ENCODE assay signal across 8 cellular contexts in genomic region chr3:69542265-69543079, GRCh38.
DNase-seq lines count a peak whose midpoint lies in the region; ATAC-seq, FAIRE-seq and TF ChIP-seq lines count a peak whose summit lies in the region.

No MANE protein-coding gene starts in this region.

- no peak for TF ChIP-seq POLR2A in HepG2 (IDR thresholded peaks at IDR 0.05; ENCODE audit: insufficient read depth in 1 of 2, low read depth in 2 of 2, low read length in 2 of 2)

- H3K36me3 ChIP-seq in liver (ENCODE audit: control insufficient read depth in 4 of 4, insufficient read depth in 3 of 4, low read depth in 1 of 4, low read length in 3 of 4) (no peaks in the 10 kb centered on the region), HepG2 (replicated peaks in 1 of 2; ENCODE audit: control insufficient read depth in 1 of 2, insufficient read depth in 2 of 2, low read length in 2 of 2) (no peaks in the 10 kb centered on the region), aorta (ENCODE audit: control insufficient read depth in 1 of 2, insufficient read depth in 2 of 2, low read length in 1 of 2) (no peaks in the 10 kb centered on the region)

- H3K9ac ChIP-seq in liver (ENCODE audit: low read depth in 1 of 2, low read length in 2 of 2) (no peak overlapping the region), HepG2 (ENCODE audit: insufficient read depth, low read depth, low read length) (no peak overlapping the region)

- no peak overlapping the region for H3K4me2 ChIP-seq in HepG2 (ENCODE audit: low read depth, low read length)

- H3K4me1 Mint-ChIP-seq in activated T-cell treated with anti-CD3 and anti-CD28 coated beads, Interleukin-2, amount 50 U/mL, for 24 hours (ENCODE audit: low read depth): peaks cover 9% of the 10 kb centered on the region

- H3K9me3 ChIP-seq in liver (ENCODE audit: control insufficient read depth in 4 of 4, low read length in 3 of 4) (no peaks in the 10 kb centered on the region), HepG2 (ENCODE audit: low read length) (no peaks in the 10 kb centered on the region), mononuclear cell (ENCODE audit: low read depth, low read length) (no peaks in the 10 kb centered on the region), aorta (ENCODE audit: control insufficient read depth, low read length) (peaks cover 1% of the 10 kb centered on the region)

- H3K36me3 Mint-ChIP-seq in activated T-cell treated with anti-CD3 and anti-CD28 coated beads, Interleukin-2, amount 50 U/mL, for 24 hours (ENCODE audit: low read depth): no peaks in the 10 kb centered on the region

- H3K4me1 ChIP-seq in liver (ENCODE audit: control insufficient read depth in 4 of 4, insufficient read depth in 4 of 4, low read length in 3 of 4) (peaks cover 11 to 17% (median 16%) of the 10 kb centered on the region in 4 donors), HepG2 (ENCODE audit: insufficient read depth, low read length) (no peaks in the 10 kb centered on the region), mononuclear cell (ENCODE audit: insufficient read depth, low read length) (peaks cover 22% of the 10 kb centered on the region), aorta (ENCODE audit: control insufficient read depth in 1 of 2, insufficient read depth in 2 of 2, low read length in 2 of 2) (no peaks in the 10 kb centered on the region)

- no peak overlapping the region for H3K27ac Mint-ChIP-seq in activated T-cell treated with anti-CD3 and anti-CD28 coated beads, Interleukin-2, amount 50 U/mL, for 24 hours

- no peak overlapping the region for H3K4me3 Mint-ChIP-seq in activated T-cell treated with anti-CD3 and anti-CD28 coated beads, Interleukin-2, amount 50 U/mL, for 24 hours

- 4% methylated on average over 66 of the region's 66 CpGs for WGBS in liver
- WGBS in HepG2 (ENCODE audit: low lambda C conversion rate): 40% methylated on average over 52 of the region's 66 CpGs
- 1 to 2% methylated on average over 53 to 66 of the region's 66 CpGs for WGBS in aorta, 2 donors

- CTCF ChIA-PET in HepG2 (lab: Yijun Ruan, JAX; ENCODE audit: low intra/inter-chr PET ratio, low total read pairs): no interaction called here

- no peak for TF ChIP-seq EP300 in HepG2 (IDR thresholded peaks at IDR 0.05; ENCODE audit: low read depth in 2 of 2, low read length in 2 of 2)
- TF ChIP-seq EP300 in HepG2 (CRISPR knock-in tag; IDR thresholded peaks at IDR 0.05; ENCODE audit: borderline replicate concordance): no peak

- H3K27ac ChIP-seq in liver (ENCODE audit: low read depth in 1 of 2, low read length in 2 of 2): no peak overlapping the region
- no peak overlapping the region for H3K27ac ChIP-seq in HepG2 (ENCODE audit: extremely low read length, insufficient read depth, low read length)
- H3K27ac ChIP-seq in aorta (ENCODE audit: low read depth in 1 of 2, low read length in 2 of 2): no peak overlapping the region

- no peak for ATAC-seq in HepG2
- peak; percentile 50 for ATAC-seq in aorta (ENCODE audit: low FRiP score)

- H3K4me3 ChIP-seq in liver (ENCODE audit: low read depth in 1 of 3, low read length in 3 of 3) (peak overlapping the region in 2 of 3 donors; percentile 47 to 53), HepG2 (replicated peaks in 1 of 3; ENCODE audit: insufficient read depth in 1 of 3, low read depth in 2 of 3, low read length in 3 of 3) (no peak overlapping the region), epithelial cell of proximal tubule (ENCODE audit: low read depth, low read length) (peak overlapping the region; percentile 46), mononuclear cell (ENCODE audit: low read length) (peak overlapping the region; percentile 45), aorta (ENCODE audit: low read length in 2 of 2) (no peak overlapping the region)

- no peaks in the 10 kb centered on the region for H4K20me1 ChIP-seq in HepG2 (ENCODE audit: insufficient read depth, low read length)

- BruUV-seq in HepG2 (replicated peaks; lab: Mats Ljungman, UMichigan): no TSS peak

- H3K27me3 ChIP-seq in liver (ENCODE audit: control insufficient read depth in 4 of 4, insufficient read depth in 4 of 4, low read length in 3 of 4) (peaks cover 2 to 13% (median 4%) of the 10 kb centered on the region in 4 donors), HepG2 (ENCODE audit: control insufficient read depth in 1 of 2, insufficient read depth in 2 of 2, low read length in 2 of 2) (peaks cover 0 to 31% of the 10 kb centered on the region in 2 experiments; a peak in 2 of 5 replicates), mononuclear cell (ENCODE audit: insufficient read depth, low read length) (peaks cover 30% of the 10 kb centered on the region), aorta (ENCODE audit: control insufficient read depth in 1 of 2, insufficient read depth in 2 of 2, low read length in 1 of 2) (no peaks in the 10 kb centered on the region)

- no peaks in the 10 kb centered on the region for H3K9me3 Mint-ChIP-seq in activated T-cell treated with anti-CD3 and anti-CD28 coated beads, Interleukin-2, amount 50 U/mL, for 24 hours

- H3K27me3 Mint-ChIP-seq in activated T-cell treated with anti-CD3 and anti-CD28 coated beads, Interleukin-2, amount 50 U/mL, for 24 hours: peaks cover 43% of the 10 kb centered on the region

- POLR2A ChIA-PET in HepG2 (lab: Yijun Ruan, JAX): no interaction called here

- H3K79me2 ChIP-seq in HepG2 (ENCODE audit: insufficient read depth, low read length): no peaks in the 10 kb centered on the region

- no peak for TF ChIP-seq CTCF in liver (IDR thresholded peaks at IDR 0.05; ENCODE audit: low read depth, low read length, missing input control)
- TF ChIP-seq CTCF in HepG2 (CRISPR knock-in tag; IDR thresholded peaks at IDR 0.05): no peak
- no peak for TF ChIP-seq CTCF in epithelial cell of proximal tubule (conservative IDR thresholded peaks at IDR 0.05; ENCODE audit: low read depth, low read length)

- intact Hi-C loops in HepG2 (cut with micrococcal nuclease; ENCODE audit: unreplicated experiment) (no loop called here), aorta (cut with DNase I) (no loop called here)

- no peak overlapping the region for H2AFZ ChIP-seq in HepG2 (ENCODE audit: low read length)

- no peak for FAIRE-seq in HepG2 (lab: Jason Lieb, UNC)
- no peak for FAIRE-seq in RCC 7860 (lab: Jason Lieb, UNC)

- DNase-seq in HepG2 (ENCODE audit: low spot score) (no peak), epithelial cell of proximal tubule (ENCODE audit: low read depth) (no peak), aorta (peak; percentile 63 to 76), RPMI8226 (no peak), RCC 7860 (ENCODE audit: low spot score) (no peak)
- DNase-seq in activated T-cell treated with anti-CD3 and anti-CD28 coated beads, Interleukin-2, amount 50 U/mL, for 24 hours: no peak

- in situ Hi-C loops in HepG2 (cut with HindIII; ENCODE audit: extremely low pct_ligation_motif_present, low pct_unique_long_range_greater_than_20kb): no loop called here

- no peak for TF ChIP-seq RAD21 in liver (IDR thresholded peaks at IDR 0.05)
- TF ChIP-seq RAD21 in HepG2 (CRISPR knock-in tag; IDR thresholded peaks at IDR 0.05): no peak

TF ChIP-seq in liver, 16 proteins besides CTCF, POLR2A, EP300 and RAD21 (continues in another document):
- TF ChIP-seq GABPA (IDR thresholded peaks at IDR 0.05 in 1 of 2, conservative IDR thresholded peaks at IDR 0.05 in 1 of 2): no peak
- TF ChIP-seq RXRA (IDR thresholded peaks at IDR 0.05): no peak
- TF ChIP-seq EGR1 (IDR thresholded peaks at IDR 0.05; ENCODE audit: low read depth in 2 of 2): no peak
- TF ChIP-seq, protein P1, sequence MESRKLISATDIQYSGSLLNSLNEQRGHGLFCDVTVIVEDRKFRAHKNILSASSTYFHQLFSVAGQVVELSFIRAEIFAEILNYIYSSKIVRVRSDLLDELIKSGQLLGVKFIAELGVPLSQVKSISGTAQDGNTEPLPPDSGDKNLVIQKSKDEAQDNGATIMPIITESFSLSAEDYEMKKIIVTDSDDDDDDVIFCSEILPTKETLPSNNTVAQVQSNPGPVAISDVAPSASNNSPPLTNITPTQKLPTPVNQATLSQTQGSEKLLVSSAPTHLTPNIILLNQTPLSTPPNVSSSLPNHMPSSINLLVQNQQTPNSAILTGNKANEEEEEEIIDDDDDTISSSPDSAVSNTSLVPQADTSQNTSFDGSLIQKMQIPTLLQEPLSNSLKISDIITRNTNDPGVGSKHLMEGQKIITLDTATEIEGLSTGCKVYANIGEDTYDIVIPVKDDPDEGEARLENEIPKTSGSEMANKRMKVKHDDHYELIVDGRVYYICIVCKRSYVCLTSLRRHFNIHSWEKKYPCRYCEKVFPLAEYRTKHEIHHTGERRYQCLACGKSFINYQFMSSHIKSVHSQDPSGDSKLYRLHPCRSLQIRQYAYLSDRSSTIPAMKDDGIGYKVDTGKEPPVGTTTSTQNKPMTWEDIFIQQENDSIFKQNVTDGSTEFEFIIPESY (IDR thresholded peaks at IDR 0.05): no peak
- TF ChIP-seq ATF3 (IDR thresholded peaks at IDR 0.05): no peak

TF ChIP-seq in HepG2, 621 proteins besides CTCF, POLR2A, EP300 and RAD21 (continues in another document):
- no peak for TF ChIP-seq ZNF558 (CRISPR knock-in tag; IDR thresholded peaks at IDR 0.05; ENCODE audit: borderline replicate concordance)
- TF ChIP-seq ZNF703 (CRISPR knock-in tag; IDR thresholded peaks at IDR 0.05; ENCODE audit: borderline replicate concordance): no peak
- no peak for TF ChIP-seq ZSCAN25 (CRISPR knock-in tag; IDR thresholded peaks at IDR 0.05)
- no peak for TF ChIP-seq ZNF775 (CRISPR knock-in tag; IDR thresholded peaks at IDR 0.05; ENCODE audit: borderline replicate concordance)
- no peak for TF ChIP-seq ZNF614 (CRISPR knock-in tag; IDR thresholded peaks at IDR 0.05; ENCODE audit: borderline replicate concordance)
- no peak for TF ChIP-seq ZFP36 (IDR thresholded peaks at IDR 0.05; ENCODE audit: borderline replicate concordance, low read depth, low read length, partially characterized antibody)
- TF ChIP-seq, protein P2, sequence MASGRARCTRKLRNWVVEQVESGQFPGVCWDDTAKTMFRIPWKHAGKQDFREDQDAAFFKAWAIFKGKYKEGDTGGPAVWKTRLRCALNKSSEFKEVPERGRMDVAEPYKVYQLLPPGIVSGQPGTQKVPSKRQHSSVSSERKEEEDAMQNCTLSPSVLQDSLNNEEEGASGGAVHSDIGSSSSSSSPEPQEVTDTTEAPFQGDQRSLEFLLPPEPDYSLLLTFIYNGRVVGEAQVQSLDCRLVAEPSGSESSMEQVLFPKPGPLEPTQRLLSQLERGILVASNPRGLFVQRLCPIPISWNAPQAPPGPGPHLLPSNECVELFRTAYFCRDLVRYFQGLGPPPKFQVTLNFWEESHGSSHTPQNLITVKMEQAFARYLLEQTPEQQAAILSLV (CRISPR knock-in tag; IDR thresholded peaks at IDR 0.05; ENCODE audit: borderline replicate concordance): no peak
- no peak for TF ChIP-seq ZNF224 (CRISPR knock-in tag; IDR thresholded peaks at IDR 0.05)
- no peak for TF ChIP-seq ZFP36L1 (CRISPR knock-in tag; IDR thresholded peaks at IDR 0.05)
- TF ChIP-seq SIN3A (IDR thresholded peaks at IDR 0.05; ENCODE audit: borderline replicate concordance, low read depth, low read length): no peak
- TF ChIP-seq ZNF30 (CRISPR knock-in tag; IDR thresholded peaks at IDR 0.05): no peak
- no peak for TF ChIP-seq GLI4 (CRISPR knock-in tag; IDR thresholded peaks at IDR 0.05; ENCODE audit: borderline replicate concordance)
- no peak for TF ChIP-seq ZNF598 (CRISPR knock-in tag; IDR thresholded peaks at IDR 0.05; ENCODE audit: borderline replicate concordance)
- TF ChIP-seq SRSF1 (optimal IDR thresholded peaks at IDR 0.05; ENCODE audit: low read depth, low read length): no peak

Comparison
In these comparisons a context has a peak if more than half of its experiments do, and no peak if none do; other contexts are left out.
1. H3K4me3 ChIP-seq: peak in liver (2 of 3), epithelial cell of proximal tubule (single experiment) and mononuclear cell (single experiment); none in HepG2 (0 of 3) and aorta (0 of 2).
2. DNase-seq: peak in aorta (2 of 2); none in HepG2 (single experiment), epithelial cell of proximal tubule (single experiment), activated T-cell treated with anti-CD3 and anti-CD28 coated beads, Interleukin-2, amount 50 U/mL, for 24 hours (single experiment), RPMI8226 (single experiment) and RCC 7860 (single experiment).